In the genomic region with DNA sequence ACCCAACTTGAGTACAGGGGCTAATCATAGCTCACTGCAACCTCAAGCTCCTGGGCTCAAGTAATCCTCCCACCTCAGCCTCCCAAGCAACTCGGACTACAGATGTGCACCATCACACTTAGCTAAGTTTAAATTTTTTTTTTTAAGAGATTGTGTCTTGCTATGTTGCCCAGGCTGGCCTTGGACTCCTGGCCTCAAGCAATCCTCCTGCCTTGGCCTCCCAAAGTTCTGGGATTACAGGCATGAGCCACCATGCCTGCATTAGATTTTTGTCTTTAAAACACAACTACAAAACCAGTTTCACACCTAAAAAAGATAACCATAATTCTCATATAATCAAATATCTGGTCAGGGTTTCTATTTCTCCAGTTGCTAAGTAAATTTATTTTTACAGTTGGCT, we compare ENCODE assay signal across 1 cellular context.
TF ChIP-seq lines count a peak whose summit lies in the region.

No MANE protein-coding gene starts in this region.

TF ChIP-seq in HepG2, 621 proteins besides CTCF, POLR2A, EP300 and RAD21:
- TF ChIP-seq MIXL1 (CRISPR knock-in tag; IDR thresholded peaks at IDR 0.05), result no peak
- peak; percentile 76 for TF ChIP-seq ZNF121 (CRISPR knock-in tag; IDR thresholded peaks at IDR 0.05)
- TF ChIP-seq, protein P1, sequence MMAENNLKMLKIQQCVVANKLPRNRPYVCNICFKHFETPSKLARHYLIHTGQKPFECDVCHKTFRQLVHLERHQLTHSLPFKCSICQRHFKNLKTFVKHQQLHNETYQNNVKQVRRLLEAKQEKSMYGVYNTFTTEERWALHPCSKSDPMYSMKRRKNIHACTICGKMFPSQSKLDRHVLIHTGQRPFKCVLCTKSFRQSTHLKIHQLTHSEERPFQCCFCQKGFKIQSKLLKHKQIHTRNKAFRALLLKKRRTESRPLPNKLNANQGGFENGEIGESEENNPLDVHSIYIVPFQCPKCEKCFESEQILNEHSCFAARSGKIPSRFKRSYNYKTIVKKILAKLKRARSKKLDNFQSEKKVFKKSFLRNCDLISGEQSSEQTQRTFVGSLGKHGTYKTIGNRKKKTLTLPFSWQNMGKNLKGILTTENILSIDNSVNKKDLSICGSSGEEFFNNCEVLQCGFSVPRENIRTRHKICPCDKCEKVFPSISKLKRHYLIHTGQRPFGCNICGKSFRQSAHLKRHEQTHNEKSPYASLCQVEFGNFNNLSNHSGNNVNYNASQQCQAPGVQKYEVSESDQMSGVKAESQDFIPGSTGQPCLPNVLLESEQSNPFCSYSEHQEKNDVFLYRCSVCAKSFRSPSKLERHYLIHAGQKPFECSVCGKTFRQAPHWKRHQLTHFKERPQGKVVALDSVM (CRISPR knock-in tag; IDR thresholded peaks at IDR 0.05), result peak; percentile 84
TF ChIP-seq in HepG2: peak in this region for 2.
